18 cellular contexts compared by ENCODE assay signal in genomic region chr18:58856881-58857280, GRCh38. TPM values are rescaled to one million over a fixed set of nuclear protein-coding genes. Genes with fewer than 3 reads are reported as not detected.
DNase-seq lines count a peak whose midpoint lies in the region; ATAC-seq and TF ChIP-seq lines count a peak whose summit lies in the region.
"Had no signal": no experiment of that assay in that cellular context is flagged by ENCODE, and none has a peak within 500 bp of the region (broad histone marks: within the 10 kb centered on the region; RNA-seq: fewer than 3 reads in every experiment).

No MANE protein-coding gene starts in this region.

- H3K9ac ChIP-seq in HCT116 (ENCODE audit: low read length): no peak overlapping the region

- BruUV-seq in HCT116 (replicated peaks; lab: Mats Ljungman, UMichigan): no TSS peak

- no peaks in the 10 kb centered on the region for H3K9me3 ChIP-seq in HCT116 (ENCODE audit: control insufficient read depth in 1 of 2, insufficient read depth in 1 of 2, low read depth in 1 of 2, low read length in 2 of 2)
- H3K9me3 ChIP-seq in osteoblast (ENCODE audit: low read depth, low read length): no peaks in the 10 kb centered on the region
- no peaks in the 10 kb centered on the region for H3K9me3 ChIP-seq in body of pancreas
- no peaks in the 10 kb centered on the region for H3K9me3 ChIP-seq in heart left ventricle
- H3K9me3 ChIP-seq: right atrium auricular region, tibial nerve had no signal

- no peak for TF ChIP-seq POLR2A in HCT116 (IDR thresholded peaks at IDR 0.05; ENCODE audit: borderline replicate concordance, extremely low read depth, insufficient read depth, insufficient read length)
- TF ChIP-seq POLR2A in body of pancreas (IDR thresholded peaks at IDR 0.05): no peak
- TF ChIP-seq POLR2A in heart left ventricle (IDR thresholded peaks at IDR 0.05): no peak

- RAD21 ChIA-PET in HCT116 (lab: Charles Lee; ENCODE audit: low non-redundant PET in 1 of 2, low total read pairs in 2 of 2, uncharacterized antibody in 2 of 2, unreplicated experiment in 2 of 2): no interaction called here

- no peaks in the 10 kb centered on the region for H4K20me1 ChIP-seq in HCT116 (ENCODE audit: insufficient read depth)
- no peaks in the 10 kb centered on the region for H4K20me1 ChIP-seq in osteoblast (ENCODE audit: insufficient read depth, low read length)

- CTCF ChIA-PET in HCT116 (lab: Charles Lee): no interaction called here

- H3K27me3 ChIP-seq in HCT116 (ENCODE audit: insufficient read depth, low read length) (no peaks in the 10 kb centered on the region), osteoblast (ENCODE audit: insufficient read depth, low read length) (no peaks in the 10 kb centered on the region), body of pancreas (no peaks in the 10 kb centered on the region), heart left ventricle (no peaks in the 10 kb centered on the region)
- H3K27me3 ChIP-seq: right atrium auricular region, tibial nerve had no signal

- no peaks in the 10 kb centered on the region for H3K9me2 ChIP-seq in HCT116 (ENCODE audit: insufficient read depth)

- H3K4me1 ChIP-seq in HCT116 (ENCODE audit: control insufficient read depth in 1 of 2, insufficient read depth in 2 of 2, low read length in 2 of 2) (peaks cover 0 to 8% of the 10 kb centered on the region in 2 experiments; a peak in 2 of 4 replicates), osteoblast (ENCODE audit: insufficient read depth, low read length) (peaks cover 14% of the 10 kb centered on the region), body of pancreas (no peaks in the 10 kb centered on the region), heart left ventricle (peaks cover 7 to 37% (median 28%) of the 10 kb centered on the region in 12 donors)

- no peak for DNase-seq in HCT116 (ENCODE audit: low read depth, low spot score)
- DNase-seq in NCI-H69 (lab: John Stamatoyannopoulos, UW): peak; percentile 49
- DNase-seq in choroid plexus epithelial cell (ENCODE audit: low read depth): peak; percentile 55
- DNase-seq in osteoblast (ENCODE audit: insufficient read length, low spot score, missing footprints): peak; percentile 71
- DNase-seq in body of pancreas: no peak
- no peak for DNase-seq in heart left ventricle
- DNase-seq in NCI-H345 treated with DMSO at 0.1 percent for 48 hours (lab: John Stamatoyannopoulos, UW; ENCODE audit: unreplicated experiment): no peak
- DNase-seq: activated CD4-positive, alpha-beta T cell treated with anti-CD3 and anti-CD28 coated beads for 36 hours; CD4-positive, CD25-positive, alpha-beta regulatory T cell; NCI-H1436; NCI-H510A; RPMI8226; stimulated activated CD4-positive, alpha-beta T cell treated with anti-CD3 and anti-CD28 coated beads, Interleukin-2, amount 100 ng/mL, for 24 hours; stimulated activated CD8-positive, alpha-beta memory T cell treated with anti-CD3 and anti-CD28 coated beads, Interleukin-4, amount 100 ng/mL, for 48 hours had no signal

- H3K36me3 ChIP-seq in HCT116 (ENCODE audit: control insufficient read depth in 1 of 2, insufficient read depth in 2 of 2, low read length in 2 of 2) (no peaks in the 10 kb centered on the region), osteoblast (ENCODE audit: insufficient read depth, low read length) (no peaks in the 10 kb centered on the region), body of pancreas (replicated peaks in 1 of 2; ENCODE audit: insufficient read depth in 1 of 2, low read depth in 2 of 2) (no peaks in the 10 kb centered on the region), heart left ventricle (no peaks in the 10 kb centered on the region)
- H3K36me3 ChIP-seq: right atrium auricular region, tibial nerve had no signal

- no peak for TF ChIP-seq RAD21 in HCT116 (IDR thresholded peaks at IDR 0.05; ENCODE audit: low read depth)

- H2AFZ ChIP-seq in HCT116 (ENCODE audit: low read depth, low read length, poor library complexity, severe bottlenecking) (peak overlapping the region; percentile 54), osteoblast (ENCODE audit: low read length) (no peak overlapping the region)

- H3K27ac ChIP-seq in HCT116 (ENCODE audit: low read depth, low read length) (no peak overlapping the region), osteoblast (ENCODE audit: low read depth, low read length) (no peak overlapping the region), body of pancreas (no peak overlapping the region), heart left ventricle (no peak overlapping the region)
- H3K27ac ChIP-seq: right atrium auricular region had no signal

- H3K79me2 ChIP-seq in HCT116 (ENCODE audit: insufficient read depth, low read length): no peaks in the 10 kb centered on the region
- peaks cover 3% of the 10 kb centered on the region for H3K79me2 ChIP-seq in osteoblast (ENCODE audit: insufficient read depth, low read length)

- H3K4me2 ChIP-seq in HCT116 (ENCODE audit: low read length): 0 out of 2 replicates have a peak overlapping the region, but pooled peaks have one; percentile 21
- H3K4me2 ChIP-seq in osteoblast (ENCODE audit: insufficient read depth, low read length): no peak overlapping the region

- no peak for TF ChIP-seq CTCF in HCT116 (IDR thresholded peaks at IDR 0.05 in 2 of 3, conservative IDR thresholded peaks at IDR 0.05 in 1 of 3; ENCODE audit: borderline replicate concordance in 1 of 3, insufficient read depth in 1 of 3, low read depth in 2 of 3, low read length in 2 of 3)
- no peak for TF ChIP-seq CTCF in choroid plexus epithelial cell (conservative IDR thresholded peaks at IDR 0.05; ENCODE audit: low read depth, low read length)
- TF ChIP-seq CTCF in osteoblast (IDR thresholded peaks at IDR 0.05; ENCODE audit: extremely low read depth, low read depth, low read length): no peak
- no peak for TF ChIP-seq CTCF in body of pancreas (IDR thresholded peaks at IDR 0.05)
- TF ChIP-seq CTCF in heart left ventricle (IDR thresholded peaks at IDR 0.05): no peak

- intact Hi-C loops in HCT116 (cut with micrococcal nuclease) (no loop called here), body of pancreas (cut with DNase I) (no loop called here), heart left ventricle (cut with DNase I) (loop anchor here in 1 of 10 donors (5.0 kb wide), 1 partner anchor 70 kb away; no protein-coding TSS in a partner anchor)

- POLR2A ChIA-PET in HCT116 (lab: Charles Lee): no interaction called here

- WGBS in body of pancreas, 2 donors: 72 to 74% methylated on average over 9 of the region's 9 CpGs
- 84 to 95% (median 92%) methylated on average over 9 of the region's 9 CpGs for WGBS in heart left ventricle, 4 donors

- ATAC-seq in HCT116: no peak
- no peak for ATAC-seq in body of pancreas
- no peak for ATAC-seq in heart left ventricle
- ATAC-seq in HG03342 (IDR thresholded peaks at IDR 0.05; ENCODE audit: unreplicated experiment): no peak
- ATAC-seq: activated CD4-positive, alpha-beta T cell treated with anti-CD3 and anti-CD28 coated beads for 36 hours; HepG2 had no signal

- H3K4me3 ChIP-seq in HCT116 (replicated peaks in 1 of 2; ENCODE audit: low read depth in 1 of 2, low read length in 2 of 2) (no peak overlapping the region), choroid plexus epithelial cell (ENCODE audit: low read depth, low read length) (no peak overlapping the region), osteoblast (ENCODE audit: insufficient read depth, low read length) (no peak overlapping the region), body of pancreas (no peak overlapping the region), heart left ventricle (no peak overlapping the region)
- H3K4me3 ChIP-seq: right atrium auricular region, tibial nerve had no signal

TF ChIP-seq in HCT116, 20 proteins besides CTCF, POLR2A, EP300 and RAD21 (continues in another document):
- TF ChIP-seq MAX (IDR thresholded peaks at IDR 0.05) (no peak), EGR1 (IDR thresholded peaks at IDR 0.05; ENCODE audit: low read depth) (no peak), JUND (IDR thresholded peaks at IDR 0.05) (no peak), ZBTB33 (IDR thresholded peaks at IDR 0.05; ENCODE audit: extremely low read depth, insufficient replicate concordance, low read length) (no peak), CEBPB (IDR thresholded peaks at IDR 0.05; ENCODE audit: low read depth) (peak; percentile 80), ATF3 (IDR thresholded peaks at IDR 0.05) (no peak)

RNA-seq across cellular contexts. Expression of gene ZNF532, which starts 7.8 kb away (rescaled TPM):
- 11.6 TPM for total RNA-seq in HCT116 (2021; ENCODE audit: unreplicated experiment)
- polyA plus RNA-seq in HCT116 (2012): 9.7 and 11.7 TPM in 2 replicates
- total RNA-seq in osteoblast: 49.6 and 51.6 TPM in 2 replicates
- total RNA-seq in body of pancreas: 10 to 100 TPM; 12.2 to 52.1 TPM
- total RNA-seq in heart left ventricle: 10 to 100 TPM; 50.7 to 84.4 (median 70.9) TPM
- 10 to 100 TPM; 16.0 to 25.5 TPM for polyA plus RNA-seq in heart left ventricle
- total RNA-seq: HepG2 had no signal
- polyA plus RNA-seq: HepG2 had no signal

Comparison
In these comparisons a context has a peak if more than half of its experiments do, and no peak if none do; other contexts are left out.
1. DNase-seq: peak in NCI-H69 (single experiment), choroid plexus epithelial cell (single experiment) and osteoblast (single experiment); none in HCT116 (single experiment), body of pancreas (0 of 4), heart left ventricle (0 of 5) and NCI-H345 treated with DMSO at 0.1 percent for 48 hours (single experiment).